In genomic region chr3:27521179-27521871, GRCh38 we compare ENCODE assay signal across 2 cellular contexts.
TF ChIP-seq lines count a peak whose summit lies in the region.

No MANE protein-coding gene starts in this region.

TF ChIP-seq in K562, 482 proteins besides CTCF, POLR2A, EP300 and RAD21 (continued from another document and continues in another):
- TF ChIP-seq PBX2 (CRISPR knock-in tag; IDR thresholded peaks at IDR 0.05; ENCODE audit: low read depth) (no peak), PBX2 (tag; conservative IDR thresholded peaks at IDR 0.05; ENCODE audit: low read depth) (peak; percentile 85), NRF1 (conservative IDR thresholded peaks at IDR 0.05 in 1 of 2, IDR thresholded peaks at IDR 0.05 in 1 of 2) (peak; percentile 54 to 61), CEBPB (tag; IDR thresholded peaks at IDR 0.05) (peak; percentile 56), RBM39 (optimal IDR thresholded peaks at IDR 0.05; ENCODE audit: low read depth, low read length) (no peak), ZNF431 (CRISPR knock-in tag; IDR thresholded peaks at IDR 0.05) (no peak), RB1 (IDR thresholded peaks at IDR 0.05; ENCODE audit: low read depth) (no peak), TFAP4 (CRISPR knock-in tag; IDR thresholded peaks at IDR 0.05; ENCODE audit: borderline replicate concordance) (no peak), RFX1 (IDR thresholded peaks at IDR 0.05) (no peak), JUND (IDR thresholded peaks at IDR 0.05; ENCODE audit: borderline replicate concordance, low read depth, low read length) (no peak), JUND (tag; IDR thresholded peaks at IDR 0.05; ENCODE audit: borderline replicate concordance, low read depth, low read length) (peak; percentile 78; the same call in 1 of the 3 replicates), RBM14 (IDR thresholded peaks at IDR 0.05; ENCODE audit: borderline replicate concordance, insufficient read depth, low read depth, low read length) (no peak), MEIS2 (IDR thresholded peaks at IDR 0.05; ENCODE audit: partially characterized antibody) (peak; percentile 71), MAFG (tag; conservative IDR thresholded peaks at IDR 0.05) (0 out of 2 replicates have a peak, but pooled peaks have one; percentile 11), FOSL1 (tag; conservative IDR thresholded peaks at IDR 0.05) (peak; percentile 79), TAF7 (tag; IDR thresholded peaks at IDR 0.05) (no peak), ATF3 (IDR thresholded peaks at IDR 0.05) (peak; percentile 53; the same call in 1 of the 2 replicates), ATF3 (CRISPR knock-in tag; conservative IDR thresholded peaks at IDR 0.05) (no peak)

TF ChIP-seq in HepG2, 621 proteins besides CTCF, POLR2A, EP300 and RAD21 (continued from another document and continues in another):
- TF ChIP-seq MAZ (IDR thresholded peaks at IDR 0.05; ENCODE audit: borderline replicate concordance, low read depth, low read length): no peak
- no peak for TF ChIP-seq MAZ (CRISPR knock-in tag; IDR thresholded peaks at IDR 0.05; ENCODE audit: low read depth)
- TF ChIP-seq THYN1 (CRISPR knock-in tag; IDR thresholded peaks at IDR 0.05; ENCODE audit: borderline replicate concordance, low read depth): no peak
- TF ChIP-seq PBX2 (CRISPR knock-in tag; IDR thresholded peaks at IDR 0.05): peak; percentile 22; the same call in 1 of the 2 replicates
- peak; percentile 27; the same call in 1 of the 2 replicates for TF ChIP-seq MAX (IDR thresholded peaks at IDR 0.05)
- peak; percentile 63; the same call in 1 of the 2 replicates for TF ChIP-seq HOMEZ (CRISPR knock-in tag; IDR thresholded peaks at IDR 0.05; ENCODE audit: low read depth)
- peak; percentile 69; the same call in 1 of the 2 replicates for TF ChIP-seq JUNB (CRISPR knock-in tag; IDR thresholded peaks at IDR 0.05; ENCODE audit: borderline replicate concordance)
- peak; percentile 95 for TF ChIP-seq FOSL1 (CRISPR knock-in tag; IDR thresholded peaks at IDR 0.05; ENCODE audit: borderline replicate concordance)
- TF ChIP-seq RARA (CRISPR knock-in tag; IDR thresholded peaks at IDR 0.05): peak; percentile 85
- peak; percentile 76 for TF ChIP-seq SALL1 (CRISPR knock-in tag; IDR thresholded peaks at IDR 0.05)
- TF ChIP-seq ATM (IDR thresholded peaks at IDR 0.05; ENCODE audit: borderline replicate concordance): peak; percentile 56; the same call in 1 of the 2 replicates
- 0 out of 2 replicates have a peak, but pooled peaks have one; percentile 20 for TF ChIP-seq TARDBP (CRISPR knock-in tag; IDR thresholded peaks at IDR 0.05)
- TF ChIP-seq ARID5B (CRISPR knock-in tag; IDR thresholded peaks at IDR 0.05): peak; percentile 88
- TF ChIP-seq MAFF (IDR thresholded peaks at IDR 0.05; ENCODE audit: low read depth, low read length): peak; percentile 61; the same call in 1 of the 2 replicates
- TF ChIP-seq NR2F1 (CRISPR knock-in tag; IDR thresholded peaks at IDR 0.05): peak in 1 of 2 experiments; percentile 70; a peak in 3 of 4 replicates
- TF ChIP-seq RXRB (CRISPR knock-in tag; IDR thresholded peaks at IDR 0.05; ENCODE audit: borderline replicate concordance): peak; percentile 99
- TF ChIP-seq CEBPG (CRISPR knock-in tag; IDR thresholded peaks at IDR 0.05): peak; percentile 67
- no peak for TF ChIP-seq FOXA1 (IDR thresholded peaks at IDR 0.05)
- TF ChIP-seq FOXA1 (CRISPR knock-in tag; IDR thresholded peaks at IDR 0.05): 0 out of 2 replicates have a peak, but pooled peaks have one; percentile 50
- 0 out of 2 replicates have a peak, but pooled peaks have one; percentile 24 for TF ChIP-seq ARID3A (IDR thresholded peaks at IDR 0.05; ENCODE audit: low read depth, low read length)
- peak; percentile 65 for TF ChIP-seq NCOA2 (CRISPR knock-in tag; IDR thresholded peaks at IDR 0.05)
- TF ChIP-seq HMG20A (CRISPR knock-in tag; IDR thresholded peaks at IDR 0.05; ENCODE audit: borderline replicate concordance): peak; percentile 72; the same call in 1 of the 2 replicates
- 0 out of 2 replicates have a peak, but pooled peaks have one; percentile 15 for TF ChIP-seq MIXL1 (CRISPR knock-in tag; IDR thresholded peaks at IDR 0.05)
- peak; percentile 94 for TF ChIP-seq JUND (CRISPR knock-in tag; IDR thresholded peaks at IDR 0.05)
- peak in 1 of 2 experiments; percentile 63; a peak in 2 of 4 replicates for TF ChIP-seq ATF4 (CRISPR knock-in tag; IDR thresholded peaks at IDR 0.05)
- TF ChIP-seq CEBPB (IDR thresholded peaks at IDR 0.05; ENCODE audit: borderline replicate concordance, low read depth, low read length): peak; percentile 75
- peak; percentile 75 for TF ChIP-seq ATF3 (CRISPR knock-in tag; IDR thresholded peaks at IDR 0.05)
- TF ChIP-seq SPEN (CRISPR knock-in tag; IDR thresholded peaks at IDR 0.05; ENCODE audit: low read depth): no peak
- TF ChIP-seq ZNF18 (CRISPR knock-in tag; IDR thresholded peaks at IDR 0.05; ENCODE audit: insufficient replicate concordance): peak; percentile 52
- peak; percentile 90 for TF ChIP-seq JUN (CRISPR knock-in tag; IDR thresholded peaks at IDR 0.05)
- peak; percentile 70; the same call in 1 of the 2 replicates for TF ChIP-seq EHMT2 (IDR thresholded peaks at IDR 0.05; ENCODE audit: borderline replicate concordance, low read depth, low read length)
- TF ChIP-seq KAT8 (CRISPR knock-in tag; IDR thresholded peaks at IDR 0.05): peak; percentile 48; the same call in 1 of the 2 replicates
- no peak for TF ChIP-seq ZFP82 (CRISPR knock-in tag; IDR thresholded peaks at IDR 0.05; ENCODE audit: borderline replicate concordance)
- TF ChIP-seq POGZ (CRISPR knock-in tag; IDR thresholded peaks at IDR 0.05): 0 out of 2 replicates have a peak, but pooled peaks have one; percentile 45
- TF ChIP-seq MED1 (CRISPR knock-in tag; IDR thresholded peaks at IDR 0.05): peak; percentile 67
- 0 out of 2 replicates have a peak, but pooled peaks have one; percentile 29 for TF ChIP-seq ARNTL (CRISPR knock-in tag; IDR thresholded peaks at IDR 0.05)
- TF ChIP-seq HDAC6 (IDR thresholded peaks at IDR 0.05; ENCODE audit: low read depth, low read length): no peak
- TF ChIP-seq ZNF7 (CRISPR knock-in tag; IDR thresholded peaks at IDR 0.05): peak; percentile 76; the same call in 1 of the 2 replicates
- peak; percentile 77 for TF ChIP-seq GATAD2A (CRISPR knock-in tag; IDR thresholded peaks at IDR 0.05)
- TF ChIP-seq HNRNPK (IDR thresholded peaks at IDR 0.05; ENCODE audit: low read depth, low read length, poor library complexity, severe bottlenecking): no peak
- no peak for TF ChIP-seq NCOA1 (CRISPR knock-in tag; IDR thresholded peaks at IDR 0.05)
- TF ChIP-seq CREB1 (IDR thresholded peaks at IDR 0.05): peak; percentile 46
- TF ChIP-seq CREB1 (CRISPR knock-in tag; IDR thresholded peaks at IDR 0.05): no peak
- no peak for TF ChIP-seq ZNF563 (CRISPR knock-in tag; IDR thresholded peaks at IDR 0.05)
- no peak for TF ChIP-seq ZNF513 (CRISPR knock-in tag; conservative IDR thresholded peaks at IDR 0.05)
- peak; percentile 99 for TF ChIP-seq FOSL2 (CRISPR knock-in tag; IDR thresholded peaks at IDR 0.05)
